ENCODE assay signal across 10 cellular contexts in the genomic region with DNA sequence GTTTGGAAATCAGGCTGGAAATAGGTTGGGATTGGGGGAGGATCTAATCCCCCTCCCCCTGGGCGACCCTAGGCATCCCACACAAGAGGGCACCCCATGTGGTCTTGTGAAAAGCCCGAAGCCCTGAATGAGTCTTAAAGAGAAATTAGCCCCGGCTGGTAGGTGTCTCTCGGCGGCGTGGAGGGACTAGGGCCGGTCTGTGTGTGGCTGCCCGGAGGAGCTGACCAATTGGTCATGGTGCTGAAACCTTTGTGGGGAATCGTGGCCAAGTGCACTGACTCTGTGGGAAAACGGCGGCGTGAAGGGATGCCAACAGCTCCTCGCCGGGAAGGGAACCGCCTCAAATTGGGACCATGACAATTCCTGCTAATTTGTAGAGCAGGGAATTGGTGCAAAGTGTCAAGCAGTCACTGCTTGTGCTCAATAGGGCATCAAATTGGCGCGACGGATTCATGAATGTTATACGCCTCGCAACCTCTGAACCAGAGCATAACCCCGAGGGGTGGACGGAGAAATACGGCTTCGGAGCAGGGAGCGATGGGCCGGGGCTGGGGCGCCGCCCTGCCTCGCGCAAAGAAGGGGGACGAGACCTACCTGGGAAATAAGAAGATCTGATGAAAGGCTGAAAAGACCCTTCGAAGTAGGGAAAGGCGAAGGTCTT. TPM values are rescaled to one million over a fixed set of nuclear protein-coding genes. Genes with fewer than 3 reads are reported as not detected.
A peak's percentile ranks its signal among the peaks of the same experiment; 100 is the strongest.
DNase-seq lines count a peak whose midpoint lies in the region; ATAC-seq and TF ChIP-seq lines count a peak whose summit lies in the region.
"Had no signal": no experiment of that assay in that cellular context is flagged by ENCODE, and none has a peak within 500 bp of the region (broad histone marks: within the 10 kb centered on the region; RNA-seq: fewer than 3 reads in every experiment).

No MANE protein-coding gene starts in this region.

- CTCF ChIA-PET in PC-3 (lab: Charles Lee), result no interaction called here

- ATAC-seq in PC-3, result peak; percentile 61
- ATAC-seq in esophagus mucosa, result peak; percentile 53
- ATAC-seq in HG03378 (IDR thresholded peaks at IDR 0.05; ENCODE audit: unreplicated experiment), result no peak
- no peak for ATAC-seq in GM18867 (IDR thresholded peaks at IDR 0.05; ENCODE audit: unreplicated experiment)

- peaks cover 62% of the 10 kb centered on the region for H3K4me1 Mint-ChIP-seq in nephron

- no peaks in the 10 kb centered on the region for H3K9me2 ChIP-seq in PC-3 (replicated peaks; ENCODE audit: low read length)

- H3K9me3 ChIP-seq in PC-3 (ENCODE audit: low read length), result no peaks in the 10 kb centered on the region

- no peaks in the 10 kb centered on the region for H3K36me3 ChIP-seq in PC-3 (ENCODE audit: low read depth, low read length)

- H3K4me1 ChIP-seq in PC-3 (ENCODE audit: insufficient read depth, low read length), result no peaks in the 10 kb centered on the region

- TF ChIP-seq CTCF in GM12865 (IDR thresholded peaks at IDR 0.05; ENCODE audit: insufficient read depth, low read depth, low read length, missing control alignments), result no peak
- TF ChIP-seq CTCF in PC-3 (conservative IDR thresholded peaks at IDR 0.05; ENCODE audit: low read depth, low read length), result no peak
- no peak for TF ChIP-seq CTCF in nephron (IDR thresholded peaks at IDR 0.05; ENCODE audit: unreplicated experiment in 3 of 3)

- H3K9ac ChIP-seq in PC-3 (ENCODE audit: low read length), result no peak overlapping the region

- H2AFZ ChIP-seq in PC-3 (ENCODE audit: low read length), result no peak overlapping the region

- POLR2A ChIA-PET in PC-3 (lab: Charles Lee; ENCODE audit: unreplicated experiment), result no interaction called here

- no peak overlapping the region for H3K27ac Mint-ChIP-seq in nephron

- no TSS peak for BruUV-seq in PC-3 (replicated peaks; lab: Mats Ljungman, UMichigan)

- no peak overlapping the region for H3K4me2 ChIP-seq in PC-3 (ENCODE audit: low read length)

- H3K36me3 Mint-ChIP-seq in nephron (ENCODE audit: low read depth), result no peaks in the 10 kb centered on the region

- H3F3A ChIP-seq in PC-3 (ENCODE audit: low read length, unreplicated experiment), result no peaks in the 10 kb centered on the region

- H3K27me3 ChIP-seq in PC-3 (ENCODE audit: low read length), result peaks cover 64% of the 10 kb centered on the region

- intact Hi-C loops in PC-3 (cut with micrococcal nuclease), result no loop called here

- no peak overlapping the region for H3K27ac ChIP-seq in PC-3 (ENCODE audit: low read length)

- peaks cover 11% of the 10 kb centered on the region for H3K9me3 Mint-ChIP-seq in nephron

- H3K4me3 ChIP-seq in GM12865 (ENCODE audit: low read depth, low read length) (no peak overlapping the region), PC-3 (ENCODE audit: low read length) (no peak overlapping the region)

- peak overlapping the region; percentile 44 to 84 (median 71) for H3K4me3 Mint-ChIP-seq in nephron

- peaks cover 98% of the 10 kb centered on the region for H3K27me3 Mint-ChIP-seq in nephron (ENCODE audit: low read depth)

- no peaks in the 10 kb centered on the region for H4K20me1 ChIP-seq in PC-3 (ENCODE audit: low read length)

- no peaks in the 10 kb centered on the region for H3K79me2 ChIP-seq in PC-3 (ENCODE audit: low read length)

- peak; percentile 12 for DNase-seq in GM12865 (ENCODE audit: low read depth)
- DNase-seq in PC-3, result peak; percentile 44
- DNase-seq in NCI-H748 (lab: John Stamatoyannopoulos, UW; ENCODE audit: unreplicated experiment), result no peak
- no peak for DNase-seq in NCI-H1694 treated with DMSO at 0.1 percent for 48 hours (lab: John Stamatoyannopoulos, UW)

RNA-seq across cellular contexts. Expression of a gene that starts 1.5 kb away (rescaled TPM):
- not detected in 2 replicates for total RNA-seq in PC-3 (2014; rRNA removed)
- total RNA-seq in esophagus mucosa, result not detected
- total RNA-seq: epithelial cell of proximal tubule, subcutaneous adipose tissue had no signal

Comparison
In these comparisons a context has a peak if more than half of its experiments do, and no peak if none do; other contexts are left out.
1. DNase-seq: peak in GM12865 (single experiment) and PC-3 (single experiment); none in NCI-H748 (single experiment) and NCI-H1694 treated with DMSO at 0.1 percent for 48 hours (single experiment).
2. ATAC-seq: peak in PC-3 (single experiment) and esophagus mucosa (single experiment); none in HG03378 (single experiment) and GM18867 (single experiment).